Comparison of ENCODE assay signal across 9 cellular contexts in genomic region chr5:37721447-37721871, GRCh38.
DNase-seq lines count a peak whose midpoint lies in the region; ATAC-seq and TF ChIP-seq lines count a peak whose summit lies in the region.
"Had no signal": no experiment of that assay in that cellular context is flagged by ENCODE, and none has a peak within 500 bp of the region (broad histone marks: within the 10 kb centered on the region; RNA-seq: fewer than 3 reads in every experiment).

No MANE protein-coding gene starts in this region.

- peaks cover 3% of the 10 kb centered on the region for H3K4me1 Mint-ChIP-seq in activated B cell treated with CpG ODN at 0.5 μM for 24 hours

- DNase-seq in A673 (ENCODE audit: low spot score) (peak; percentile 89), activated B cell treated with CpG ODN at 0.5 μM for 24 hours (no peak), dedifferentiated amniotic fluid mesenchymal stem cell (ENCODE audit: extremely low spot score) (no peak), stomach (no peak), middle frontal gyrus (ENCODE audit: extremely low spot score, low spot score) (no peak)
- no peak for DNase-seq in NK-92 treated with Interleukin-12 subunit alpha and Interleukin-12 subunit beta, amount 100 ng/mL, for 24 hours (lab: John Stamatoyannopoulos, UW)
- DNase-seq: hypothalamus had no signal

- TF ChIP-seq POLR2A in stomach (IDR thresholded peaks at IDR 0.05) = no peak

- CTCF ChIA-PET in A673 (lab: Charles Lee) (no interaction called here), activated B cell treated with CpG ODN at 0.5 μM for 24 hours (lab: Charles Lee) (no interaction called here)

- H3K36me3 ChIP-seq in A673 (ENCODE audit: insufficient read depth, low read length, poor library complexity, severe bottlenecking) (no peaks in the 10 kb centered on the region), stomach (peaks cover 0 to 26% (median 10%) of the 10 kb centered on the region in 4 donors)

- H3K27ac ChIP-seq in A673 (ENCODE audit: low read depth, low read length, poor library complexity, severe bottlenecking) (peak overlapping the region; percentile 93), stomach (peak overlapping the region in 1 of 5 donors; percentile 6)

- no peaks in the 10 kb centered on the region for H3K27me3 Mint-ChIP-seq in activated B cell treated with CpG ODN at 0.5 μM for 24 hours

- POLR2A ChIA-PET in A673 (lab: Charles Lee; ENCODE audit: low non-redundant PET) (interaction anchor here (0.7 kb wide), 1 partner anchor 1082 kb away, joined by 8 read pairs; no protein-coding TSS in a partner anchor), activated B cell treated with CpG ODN at 0.5 μM for 24 hours (lab: Charles Lee) (no interaction called here)

- no peaks in the 10 kb centered on the region for H3K9me3 Mint-ChIP-seq in activated B cell treated with CpG ODN at 0.5 μM for 24 hours

- TF ChIP-seq EP300 in stomach (IDR thresholded peaks at IDR 0.05) = no peak

- TF ChIP-seq CTCF in A673 (conservative IDR thresholded peaks at IDR 0.05; ENCODE audit: low read depth, low read length) = no peak
- no peak for TF ChIP-seq CTCF in activated B cell treated with CpG ODN at 0.5 μM for 24 hours (IDR thresholded peaks at IDR 0.05)
- no peak for TF ChIP-seq CTCF in stomach (IDR thresholded peaks at IDR 0.05)

- H3K9me3 ChIP-seq in A673 (ENCODE audit: low read depth, low read length, poor library complexity, severe bottlenecking) (no peaks in the 10 kb centered on the region), stomach (no peaks in the 10 kb centered on the region)

- ATAC-seq in GM18909 (IDR thresholded peaks at IDR 0.05; ENCODE audit: poor library complexity, unreplicated experiment) (peak; percentile 79), HG03039 (IDR thresholded peaks at IDR 0.05; ENCODE audit: unreplicated experiment) (peak; percentile 58), activated B cell treated with CpG ODN at 0.5 μM for 24 hours (ENCODE audit: low read depth) (peak; percentile 25)

- intact Hi-C loops in A673 (cut with micrococcal nuclease; ENCODE audit: unreplicated experiment) (loop anchor here (1.0 to 5.0 kb wide), 3 partner anchors 96 to 471 kb away; no protein-coding TSS in a partner anchor), activated B cell treated with CpG ODN at 0.5 μM for 24 hours (cut with micrococcal nuclease) (no loop called here), stomach (cut with DNase I; ENCODE audit: low total_unique reads) (no loop called here)

- WGBS in stomach, 5 donors = 58 to 70% (median 63%) methylated on average over 5 of the region's 5 CpGs

- no peaks in the 10 kb centered on the region for H3K27me3 ChIP-seq in A673 (replicated peaks; ENCODE audit: insufficient read depth, low read depth, low read length, poor library complexity)
- H3K27me3 ChIP-seq in stomach = no peaks in the 10 kb centered on the region

- H3K4me3 Mint-ChIP-seq in activated B cell treated with CpG ODN at 0.5 μM for 24 hours = no peak overlapping the region

- H3K27ac Mint-ChIP-seq in activated B cell treated with CpG ODN at 0.5 μM for 24 hours = no peak overlapping the region

- H3K4me3 ChIP-seq in A673 (ENCODE audit: low read depth, low read length, poor library complexity, severe bottlenecking) = peak overlapping the region; percentile 21
- H3K4me3 ChIP-seq in stomach = no peak overlapping the region

- peaks cover 51% of the 10 kb centered on the region for H3K36me3 Mint-ChIP-seq in activated B cell treated with CpG ODN at 0.5 μM for 24 hours (ENCODE audit: low read depth)

- peaks cover 85% of the 10 kb centered on the region for H3K4me1 ChIP-seq in A673 (ENCODE audit: insufficient read depth, low read length, poor library complexity, severe bottlenecking)
- H3K4me1 ChIP-seq in stomach = peaks cover 9 to 23% (median 18%) of the 10 kb centered on the region in 4 donors

- BruUV-seq in A673 (replicated peaks; lab: Mats Ljungman, UMichigan) = no TSS peak

Comparison
In these comparisons a context has a peak if more than half of its experiments do, and no peak if none do; other contexts are left out.
1. ATAC-seq: peak in every context shown above with its lines; median percentile 79 in GM18909; 58 in HG03039; 25 in activated B cell treated with CpG ODN at 0.5 μM for 24 hours.